Comparison of ENCODE assay signal across 12 cellular contexts in the genomic region with DNA sequence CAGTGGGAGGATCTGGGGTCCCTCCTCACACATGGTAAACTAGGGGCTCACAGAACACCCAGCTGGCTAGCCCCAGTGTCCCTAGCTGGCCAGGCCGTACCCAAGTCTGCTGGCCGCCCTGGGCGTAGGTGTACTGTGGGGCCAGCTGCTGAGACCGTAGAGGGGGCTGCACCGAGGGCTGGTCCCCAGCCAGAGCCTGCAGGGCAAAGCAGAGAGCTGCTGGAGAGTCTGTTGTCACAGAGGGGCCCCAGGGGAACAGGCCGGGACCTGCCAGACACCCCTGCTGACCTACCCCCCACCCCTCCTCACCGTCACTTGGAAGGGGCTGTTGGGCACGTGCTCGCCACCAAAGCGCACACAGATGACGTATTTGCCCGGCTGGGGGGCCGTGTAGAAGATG. TPM values are rescaled to one million over a fixed set of nuclear protein-coding genes. Genes with fewer than 3 reads are reported as not detected.
DNase-seq lines count a peak whose midpoint lies in the region; ATAC-seq and TF ChIP-seq lines count a peak whose summit lies in the region.
"Had no signal": no experiment of that assay in that cellular context is flagged by ENCODE, and none has a peak within 500 bp of the region (broad histone marks: within the 10 kb centered on the region; RNA-seq: fewer than 3 reads in every experiment).

No MANE protein-coding gene starts in this region.

- H3K9ac ChIP-seq in IMR-90 (ENCODE audit: low read depth, low read length) = no peak overlapping the region

- ATAC-seq in IMR-90 (ENCODE audit: low read depth) = no peak; the same call in 1 of the 2 replicates
- ATAC-seq in gastroesophageal sphincter = no peak
- ATAC-seq in GM19324 (IDR thresholded peaks at IDR 0.05; ENCODE audit: low FRiP score, unreplicated experiment) = no peak
- ATAC-seq: HepG2 had no signal

- in situ Hi-C loops in IMR-90 (cut with MboI; ENCODE audit: low sequenced_read_pairs) (no loop called here), transverse colon (cut with MboI; ENCODE audit: low pct_ligation_motif_present in 1 of 4, low pct_unique_long_range_greater_than_20kb in 1 of 4, low sequenced_read_pairs in 3 of 4) (no loop called here)

- BruUV-seq in IMR-90 (replicated peaks; lab: Mats Ljungman, UMichigan) = no TSS peak

- CTCF ChIA-PET in CD8-positive, alpha-beta memory T cell (lab: Charles Lee) = no interaction called here
- CTCF ChIA-PET in IMR-90 (lab: Yijun Ruan, JAX) = no interaction called here

- H3K4me2 ChIP-seq in IMR-90 (ENCODE audit: low read depth, low read length) = no peak overlapping the region

- H3K27ac Mint-ChIP-seq in CD8-positive, alpha-beta memory T cell = peak overlapping the region in 5 of 8 donors; percentile 36 to 98 (median 51)

- peaks cover 100% of the 10 kb centered on the region for H4K20me1 ChIP-seq in IMR-90 (ENCODE audit: insufficient read depth, low read length)

- no peak for TF ChIP-seq CTCF in IMR-90 (conservative IDR thresholded peaks at IDR 0.05; ENCODE audit: low read depth, low read length)
- TF ChIP-seq CTCF in gastroesophageal sphincter (IDR thresholded peaks at IDR 0.05) = no peak
- no peak for TF ChIP-seq CTCF in transverse colon (IDR thresholded peaks at IDR 0.05)
- no peak for TF ChIP-seq CTCF in Peyer's patch (IDR thresholded peaks at IDR 0.05)

- H3K56ac ChIP-seq in IMR-90 (ENCODE audit: extremely low read depth, insufficient read depth, low read length) = no peak overlapping the region

- no peak overlapping the region for H2BK5ac ChIP-seq in IMR-90 (ENCODE audit: low read depth, low read length, poor library complexity, severe bottlenecking)

- peaks cover 82% of the 10 kb centered on the region for H3K4me1 ChIP-seq in CD8-positive, alpha-beta memory T cell (ENCODE audit: insufficient read depth, low read length)
- H3K4me1 ChIP-seq in IMR-90 (ENCODE audit: control insufficient read depth, insufficient read depth, low read length) (no peaks in the 10 kb centered on the region), gastroesophageal sphincter (peaks cover 0 to 54% (median 0%) of the 10 kb centered on the region in 3 donors), transverse colon (peaks cover 0 to 11% (median 5%) of the 10 kb centered on the region in 4 donors), Peyer's patch (peaks cover 0 to 4% (median 0%) of the 10 kb centered on the region in 4 donors)

- no peak overlapping the region for H4K8ac ChIP-seq in IMR-90 (ENCODE audit: low read depth in 2 of 2, low read length in 2 of 2)

- peaks cover 10 to 47% of the 10 kb centered on the region in 2 experiments; a peak in 3 of 4 replicates for H3K79me1 ChIP-seq in IMR-90 (ENCODE audit: low read depth in 1 of 2, low read length in 2 of 2)

- no peak overlapping the region for H2BK120ac ChIP-seq in IMR-90 (ENCODE audit: low read depth, low read length)

- no peaks in the 10 kb centered on the region for H3K9me3 ChIP-seq in CD8-positive, alpha-beta memory T cell (ENCODE audit: low read length)
- no peaks in the 10 kb centered on the region for H3K9me3 ChIP-seq in IMR-90 (ENCODE audit: control insufficient read depth, insufficient read depth, low read length)
- H3K9me3 ChIP-seq in gastroesophageal sphincter = no peaks in the 10 kb centered on the region
- H3K9me3 ChIP-seq in transverse colon = no peaks in the 10 kb centered on the region
- H3K9me3 ChIP-seq in Peyer's patch = no peaks in the 10 kb centered on the region
- H3K9me3 ChIP-seq: SJSA1 had no signal

- H4K5ac ChIP-seq in IMR-90 (ENCODE audit: low read depth, low read length) = no peak overlapping the region

- no peaks in the 10 kb centered on the region for H3K27me3 ChIP-seq in CD8-positive, alpha-beta memory T cell (ENCODE audit: insufficient read depth, low read length, poor library complexity, severe bottlenecking)
- H3K27me3 ChIP-seq in IMR-90 (ENCODE audit: control insufficient read depth, insufficient read depth, low read length) (no peaks in the 10 kb centered on the region), gastroesophageal sphincter (no peaks in the 10 kb centered on the region), transverse colon (no peaks in the 10 kb centered on the region), Peyer's patch (no peaks in the 10 kb centered on the region)
- H3K27me3 ChIP-seq: SJSA1 had no signal

- H3K36me3 Mint-ChIP-seq in CD8-positive, alpha-beta memory T cell = peaks cover 0 to 83% (median 4%) of the 10 kb centered on the region in 3 donors

- H2BK20ac ChIP-seq in IMR-90 (ENCODE audit: low read depth, low read length) = no peak overlapping the region

- no peak overlapping the region for H4K91ac ChIP-seq in IMR-90 (ENCODE audit: insufficient read depth, low read depth, low read length)

- H3K9me3 Mint-ChIP-seq in CD8-positive, alpha-beta memory T cell = no peaks in the 10 kb centered on the region

- intact Hi-C loops in IMR-90 (cut with micrococcal nuclease) = no loop called here
- intact Hi-C loops in transverse colon (cut with DNase I; ENCODE audit: low total_unique reads) = loop anchor here (5.0 kb wide), 1 partner anchor 43 kb away; a partner anchor contains a TSS

- H3K14ac ChIP-seq in IMR-90 (replicated peaks; ENCODE audit: low read depth, low read length) = no peak overlapping the region

- H3K4ac ChIP-seq in IMR-90 (ENCODE audit: low read depth, low read length) = no peak overlapping the region

- no peak overlapping the region for H2AK9ac ChIP-seq in IMR-90 (replicated peaks; ENCODE audit: low read depth, low read length, poor library complexity)

- peak overlapping the region in 2 of 7 donors; percentile 27 to 34 for H3K4me3 Mint-ChIP-seq in CD8-positive, alpha-beta memory T cell

- no peak overlapping the region for H2BK15ac ChIP-seq in IMR-90 (ENCODE audit: low read depth, low read length)

- 90% methylated on average over 7 of the region's 13 CpGs; no CpG with 5 or more reads in 1 of the 2 experiments for WGBS in IMR-90 (ENCODE audit: extremely low coverage in 2 of 2, insufficient read length in 1 of 2), 2 experiments
- 12% methylated on average over 3 of the region's 13 CpGs; no CpG with 5 or more reads in 1 of the 2 donors for WGBS in gastroesophageal sphincter (ENCODE audit: low coverage in 1 of 2), 2 donors
- WGBS in transverse colon (ENCODE audit: low coverage in 1 of 2), 2 donors = 83% methylated on average over 13 of the region's 13 CpGs; no CpG with 5 or more reads in 1 of the 2 donors

- H3K27me3 Mint-ChIP-seq in CD8-positive, alpha-beta memory T cell = no peaks in the 10 kb centered on the region

- no peak for TF ChIP-seq RAD21 in IMR-90 (IDR thresholded peaks at IDR 0.05; ENCODE audit: low read length)

- TF ChIP-seq EP300 in gastroesophageal sphincter (IDR thresholded peaks at IDR 0.05) (no peak), transverse colon (IDR thresholded peaks at IDR 0.05; ENCODE audit: low read depth) (no peak)

- dilution Hi-C loops in IMR-90 (cut with HindIII; ENCODE audit: low sequenced_read_pairs, unreplicated experiment) = no loop called here

- H2AFZ ChIP-seq in IMR-90 (replicated peaks; ENCODE audit: low read length, poor library complexity) = peak overlapping the region; percentile 56

- H3K4me1 Mint-ChIP-seq in CD8-positive, alpha-beta memory T cell = peaks cover 42 to 77% (median 60%) of the 10 kb centered on the region in 3 donors

- H3K23ac ChIP-seq in IMR-90 (ENCODE audit: low read depth, low read length) = no peak overlapping the region

- DNase-seq in CD8-positive, alpha-beta memory T cell = peak in 1 of 5 donors; percentile 0
- DNase-seq in IMR-90 = no peak
- DNase-seq in transverse colon = no peak
- no peak for DNase-seq in HuH-7 (ENCODE audit: low spot score)
- DNase-seq in Peyer's patch = no peak
- DNase-seq: NCI-H1436, NCI-H2081, NCI-H524 had no signal

- POLR2A ChIA-PET in CD8-positive, alpha-beta memory T cell (lab: Charles Lee) = interaction anchor here (1.1 to 1.6 kb wide), 3 partner anchors 8 to 17 kb away, joined by 4 to 5 read pairs (median 4); no protein-coding TSS in a partner anchor
- POLR2A ChIA-PET in IMR-90 (lab: Charles Lee; ENCODE audit: unreplicated experiment) = no interaction called here

- TF ChIP-seq POLR2A in IMR-90 (IDR thresholded peaks at IDR 0.05; ENCODE audit: low read depth, low read length) (no peak), gastroesophageal sphincter (IDR thresholded peaks at IDR 0.05) (no peak), transverse colon (IDR thresholded peaks at IDR 0.05) (no peak), Peyer's patch (IDR thresholded peaks at IDR 0.05) (no peak)

- no peak overlapping the region for H3K27ac ChIP-seq in CD8-positive, alpha-beta memory T cell (ENCODE audit: low read depth, low read length)
- H3K27ac ChIP-seq in IMR-90 (ENCODE audit: insufficient read depth, low read length) (no peak overlapping the region), gastroesophageal sphincter (peak overlapping the region; percentile 10 to 99 (median 86)), transverse colon (peak overlapping the region in 3 of 4 donors; percentile 58 to 99 (median 70)), Peyer's patch (no peak overlapping the region)
- H3K27ac ChIP-seq: SJSA1 had no signal

- no peak overlapping the region for H3K18ac ChIP-seq in IMR-90 (ENCODE audit: low read depth, low read length)

- no peak overlapping the region for H3K4me3 ChIP-seq in CD8-positive, alpha-beta memory T cell (ENCODE audit: low read length)
- no peak overlapping the region for H3K4me3 ChIP-seq in IMR-90 (ENCODE audit: insufficient read depth, low read depth, low read length)
- H3K4me3 ChIP-seq in gastroesophageal sphincter = no peak overlapping the region
- H3K4me3 ChIP-seq in transverse colon = no peak overlapping the region
- no peak overlapping the region for H3K4me3 ChIP-seq in Peyer's patch
- H3K4me3 ChIP-seq: SJSA1 had no signal

- no peaks in the 10 kb centered on the region for H3K9me1 ChIP-seq in IMR-90 (ENCODE audit: insufficient read depth, low read length)

- H3K36me3 ChIP-seq in CD8-positive, alpha-beta memory T cell (ENCODE audit: insufficient read depth, low read length) = peaks cover 52% of the 10 kb centered on the region
- H3K36me3 ChIP-seq in IMR-90 (ENCODE audit: control insufficient read depth, insufficient read depth, low read length) = peaks cover 98% of the 10 kb centered on the region
- H3K36me3 ChIP-seq in gastroesophageal sphincter = peaks cover 0 to 100% of the 10 kb centered on the region in 2 donors
- H3K36me3 ChIP-seq in transverse colon = peaks cover 0 to 5% (median 0%) of the 10 kb centered on the region in 4 donors
- peaks cover 0 to 70% (median 0%) of the 10 kb centered on the region in 3 donors for H3K36me3 ChIP-seq in Peyer's patch

- no peak overlapping the region for H2AK5ac ChIP-seq in IMR-90 (ENCODE audit: low read depth, low read length)

RNA-seq across cellular contexts. Expression of a gene that starts 19.9 kb away (rescaled TPM):
- 1,000 to 10,000 TPM; 1,299 to 1,356 TPM for total RNA-seq in CD8-positive, alpha-beta memory T cell
- 799 TPM for polyA plus RNA-seq in CD8-positive, alpha-beta memory T cell
- total RNA-seq in IMR-90 (2012; rRNA removed) (1,356 and 1,443 TPM in 2 replicates), gastroesophageal sphincter (over 10,000 TPM in 1 of 4 donors, 1,000 to 10,000 TPM in 3; 7,815 to 15,318 (median 8,757) TPM), transverse colon (1,000 to 10,000 TPM in 2 of 4 donors, 100 to 1,000 TPM in 2; 632 to 3,163 (median 1,262) TPM), Peyer's patch (100 to 1,000 TPM; 143 to 663 (median 328) TPM)
- polyA plus RNA-seq in IMR-90 (2012; rRNA removed) = 1,357 and 1,435 TPM in 2 replicates
- polyA plus RNA-seq in IMR-90 (2012; cell fraction: cytosol; rRNA removed) = 639 and 1,121 TPM in 2 replicates
- polyA plus RNA-seq in IMR-90 (2012; cell fraction: nucleus; rRNA removed; ENCODE audit: low replicate concordance) = 2,032 and 4,690 TPM in 2 replicates

RNA-seq across cellular contexts. Expression of a gene that starts 24.6 kb away (rescaled TPM):
- total RNA-seq in CD8-positive, alpha-beta memory T cell = 100 to 1,000 TPM; 107 to 119 TPM
- 37.2 TPM for polyA plus RNA-seq in CD8-positive, alpha-beta memory T cell
- 9.9 and 11.4 TPM in 2 replicates for total RNA-seq in IMR-90 (2012; rRNA removed)
- 68.8 and 80.6 TPM in 2 replicates for polyA plus RNA-seq in IMR-90 (2012; rRNA removed)
- 53.8 and 120 TPM in 2 replicates for polyA plus RNA-seq in IMR-90 (2012; cell fraction: cytosol; rRNA removed)
- polyA plus RNA-seq in IMR-90 (2012; cell fraction: nucleus; rRNA removed; ENCODE audit: low replicate concordance) = 118 and 134 TPM in 2 replicates
- 10 to 100 TPM; 41.0 to 58.6 (median 50.6) TPM for total RNA-seq in gastroesophageal sphincter
- 10 to 100 TPM; 27.3 to 89.8 (median 55.5) TPM for total RNA-seq in transverse colon
- total RNA-seq in Peyer's patch = 10 to 100 TPM; 21.7 to 31.4 (median 26.6) TPM

RNA-seq across cellular contexts. Expression of a gene that starts 43.7 kb away (rescaled TPM):
- total RNA-seq in CD8-positive, alpha-beta memory T cell = 1,000 to 10,000 TPM; 3,198 to 3,218 TPM
- 4,855 TPM for polyA plus RNA-seq in CD8-positive, alpha-beta memory T cell
- total RNA-seq in IMR-90 (2012; rRNA removed) (1,582 and 1,900 TPM in 2 replicates), gastroesophageal sphincter (1,000 to 10,000 TPM; 3,970 to 7,427 (median 5,392) TPM), transverse colon (1,000 to 10,000 TPM; 1,352 to 4,861 (median 3,415) TPM), Peyer's patch (1,000 to 10,000 TPM; 1,992 to 4,644 (median 2,626) TPM)
- 4,696 and 7,467 TPM in 2 replicates for polyA plus RNA-seq in IMR-90 (2012; rRNA removed)
- 1,699 and 6,181 TPM in 2 replicates for polyA plus RNA-seq in IMR-90 (2012; cell fraction: cytosol; rRNA removed)
- 2,396 and 4,012 TPM in 2 replicates for polyA plus RNA-seq in IMR-90 (2012; cell fraction: nucleus; rRNA removed; ENCODE audit: low replicate concordance)

RNA-seq across cellular contexts. Expression of a gene that starts 54.5 kb away (rescaled TPM):
- 10 to 100 TPM in 1 of 2 experiments, 1 to 10 TPM in 1; 9.8 to 10.1 TPM for total RNA-seq in CD8-positive, alpha-beta memory T cell
- 19.1 TPM for polyA plus RNA-seq in CD8-positive, alpha-beta memory T cell
- 42.5 and 51.4 TPM in 2 replicates for total RNA-seq in IMR-90 (2012; rRNA removed)
- polyA plus RNA-seq in IMR-90 (2012; rRNA removed) = 54.7 and 55.5 TPM in 2 replicates
- 29.9 and 61.9 TPM in 2 replicates for polyA plus RNA-seq in IMR-90 (2012; cell fraction: cytosol; rRNA removed)
- polyA plus RNA-seq in IMR-90 (2012; cell fraction: nucleus; rRNA removed; ENCODE audit: low replicate concordance) = 29.2 and 61.8 TPM in 2 replicates
- 10 to 100 TPM; 11.1 to 29.3 (median 22.3) TPM for total RNA-seq in gastroesophageal sphincter
- total RNA-seq in transverse colon = 100 to 1,000 TPM in 1 of 4 donors, 10 to 100 TPM in 3; 15.9 to 156 (median 36.9) TPM
- 10 to 100 TPM; 23.9 to 41.2 (median 32.2) TPM for total RNA-seq in Peyer's patch

RNA-seq across cellular contexts. Expression of a gene that starts 56.8 kb away (rescaled TPM):
- 10 to 100 TPM; 51.9 to 52.3 TPM for total RNA-seq in CD8-positive, alpha-beta memory T cell
- polyA plus RNA-seq in CD8-positive, alpha-beta memory T cell = 41.4 TPM
- 4.4 and 4.8 TPM in 2 replicates for total RNA-seq in IMR-90 (2012; rRNA removed)
- polyA plus RNA-seq in IMR-90 (2012; rRNA removed) = 24.4 and 26.6 TPM in 2 replicates
- 11.7 and 12.2 TPM in 2 replicates for polyA plus RNA-seq in IMR-90 (2012; cell fraction: cytosol; rRNA removed)
- polyA plus RNA-seq in IMR-90 (2012; cell fraction: nucleus; rRNA removed; ENCODE audit: low replicate concordance) = 146 and 212 TPM in 2 replicates
- 10 to 100 TPM; 11.7 to 54.5 (median 24.4) TPM for total RNA-seq in gastroesophageal sphincter
- 100 to 1,000 TPM in 2 of 4 donors, 10 to 100 TPM in 2; 46.7 to 495 (median 101) TPM for total RNA-seq in transverse colon
- 100 to 1,000 TPM; 105 to 147 (median 112) TPM for total RNA-seq in Peyer's patch

Comparison
In these comparisons a context has a peak if more than half of its experiments do, and no peak if none do; other contexts are left out.
1. H3K27ac ChIP-seq: peak in gastroesophageal sphincter (4 of 4) and transverse colon (3 of 4); none in CD8-positive, alpha-beta memory T cell (single experiment), IMR-90 (single experiment) and Peyer's patch (0 of 4).